8 cellular contexts compared by ENCODE assay signal in the genomic region with DNA sequence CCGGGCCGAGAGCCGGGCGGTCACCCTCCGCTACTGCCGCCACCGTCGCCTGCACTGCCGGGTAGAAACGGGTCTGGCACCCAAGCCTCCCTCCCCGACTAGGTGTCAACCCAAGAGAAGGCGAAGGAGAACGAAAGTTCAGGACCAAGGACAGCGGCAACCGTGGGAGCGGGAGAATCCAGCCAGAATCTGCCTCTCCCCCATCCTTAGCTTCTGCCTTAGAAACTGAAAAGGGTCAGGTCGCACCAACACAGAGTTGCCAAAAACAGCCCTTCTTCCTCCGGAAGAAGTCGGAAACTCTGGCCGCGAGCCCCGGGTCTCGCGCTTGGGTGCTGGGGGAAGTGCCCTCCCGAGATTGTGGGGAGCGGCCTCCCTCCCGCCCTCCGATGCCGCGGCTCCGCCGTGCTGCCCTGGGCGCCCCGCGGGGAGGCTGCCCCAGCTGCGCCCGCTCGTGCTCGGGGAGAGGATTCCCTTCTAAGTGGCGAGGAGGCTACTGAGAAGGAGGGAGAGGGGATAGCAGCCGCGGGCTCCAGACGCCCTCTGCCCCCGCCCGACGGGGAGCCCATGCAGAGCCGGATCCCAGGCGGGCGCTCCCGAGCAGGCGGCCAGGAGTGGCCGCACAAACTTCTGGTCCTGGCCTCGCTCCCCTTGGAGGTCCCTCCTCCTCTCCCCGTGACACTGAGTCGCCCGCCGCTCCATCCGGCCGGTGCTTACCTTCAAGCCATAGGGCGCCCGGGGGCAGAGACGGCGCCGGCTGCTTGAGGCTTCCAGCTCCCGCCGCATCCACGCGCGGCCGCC. TPM values are rescaled to one million over a fixed set of nuclear protein-coding genes. Genes with fewer than 3 reads are reported as not detected.
A peak's percentile ranks its signal among the peaks of the same experiment; 100 is the strongest.
DNase-seq lines count a peak whose midpoint lies in the region; ATAC-seq and TF ChIP-seq lines count a peak whose summit lies in the region.

No MANE protein-coding gene starts in this region.

- H3K4me1 ChIP-seq in OCI-LY7 (ENCODE audit: insufficient read depth, low read length, poor library complexity, severe bottlenecking) (no peaks in the 10 kb centered on the region), osteoblast (ENCODE audit: insufficient read depth, low read length) (no peaks in the 10 kb centered on the region), upper lobe of right lung (no peaks in the 10 kb centered on the region)

- H3K27ac ChIP-seq in OCI-LY7 (ENCODE audit: low read depth, low read length, poor library complexity, severe bottlenecking), result no peak overlapping the region
- no peak overlapping the region for H3K27ac ChIP-seq in osteoblast (ENCODE audit: low read depth, low read length)
- H3K27ac ChIP-seq in upper lobe of right lung, result no peak overlapping the region

- no peak overlapping the region for H3K4me3 ChIP-seq in OCI-LY7 (ENCODE audit: low read depth, low read length, poor library complexity, severe bottlenecking)
- peak overlapping the region; percentile 17 for H3K4me3 ChIP-seq in osteoblast (ENCODE audit: insufficient read depth, low read length)
- no peak overlapping the region for H3K4me3 ChIP-seq in upper lobe of right lung

- intact Hi-C loops in OCI-LY7 (cut with micrococcal nuclease; ENCODE audit: unreplicated experiment) (no loop called here), upper lobe of right lung (cut with DNase I) (no loop called here)

- H3K4me2 ChIP-seq in OCI-LY7 (ENCODE audit: low read length) (no peak overlapping the region), osteoblast (ENCODE audit: insufficient read depth, low read length) (peak overlapping the region; percentile 56)

- CTCF ChIA-PET in OCI-LY7 (lab: Charles Lee; ENCODE audit: unreplicated experiment), result no interaction called here

- H3K9me3 ChIP-seq in OCI-LY7 (ENCODE audit: low read length), result no peaks in the 10 kb centered on the region
- H3K9me3 ChIP-seq in osteoblast (ENCODE audit: low read depth, low read length), result no peaks in the 10 kb centered on the region
- H3K9me3 ChIP-seq in upper lobe of right lung, result no peaks in the 10 kb centered on the region

- H3K27me3 ChIP-seq in osteoblast (ENCODE audit: insufficient read depth, low read length) (peaks cover 75% of the 10 kb centered on the region), upper lobe of right lung (peaks cover 90% of the 10 kb centered on the region)

- no peaks in the 10 kb centered on the region for H3K36me3 ChIP-seq in OCI-LY7 (ENCODE audit: insufficient read depth, low read length)
- H3K36me3 ChIP-seq in osteoblast (ENCODE audit: insufficient read depth, low read length), result no peaks in the 10 kb centered on the region
- H3K36me3 ChIP-seq in upper lobe of right lung, result no peaks in the 10 kb centered on the region

- no TSS peak for BruUV-seq in OCI-LY7 (replicated peaks; lab: Mats Ljungman, UMichigan)

- H3K9me2 ChIP-seq in OCI-LY7 (ENCODE audit: insufficient read depth, low read length), result no peaks in the 10 kb centered on the region

- H2AFZ ChIP-seq in OCI-LY7 (ENCODE audit: low read length), result no peak overlapping the region
- H2AFZ ChIP-seq in osteoblast (ENCODE audit: low read length), result no peak overlapping the region

- H4K20me1 ChIP-seq in OCI-LY7 (ENCODE audit: insufficient read depth, low read length) (no peaks in the 10 kb centered on the region), osteoblast (ENCODE audit: insufficient read depth, low read length) (no peaks in the 10 kb centered on the region)

- H3K79me2 ChIP-seq in OCI-LY7 (ENCODE audit: insufficient read depth, low read depth, low read length) (no peaks in the 10 kb centered on the region), osteoblast (ENCODE audit: insufficient read depth, low read length) (no peaks in the 10 kb centered on the region)

- POLR2A ChIA-PET in OCI-LY7 (lab: Charles Lee), result no interaction called here

- ATAC-seq in upper lobe of right lung (peak; percentile 87), HG03196 (IDR thresholded peaks at IDR 0.05; ENCODE audit: unreplicated experiment) (no peak)

- DNase-seq in NCI-H2196 (lab: John Stamatoyannopoulos, UW; ENCODE audit: unreplicated experiment) (peak; percentile 48), NCI-H2196 treated with DMSO at 0.1 percent for 48 hours (lab: John Stamatoyannopoulos, UW; ENCODE audit: unreplicated experiment) (no peak), OCI-LY7 (ENCODE audit: low spot score) (peak; percentile 14), germinal center (ENCODE audit: low spot score) (peak; percentile 18), osteoblast (ENCODE audit: insufficient read length, low spot score, missing footprints) (peak; percentile 98), upper lobe of right lung (peak; percentile 82)
- peak; percentile 10 for DNase-seq in activated gamma-delta T cell treated with anti-CD3 and anti-CD28 coated beads, Interleukin-2, amount 50 U/mL, for 16 hours (ENCODE audit: low read depth)

- TF ChIP-seq CTCF in OCI-LY7 (conservative IDR thresholded peaks at IDR 0.05; ENCODE audit: low read length), result no peak
- TF ChIP-seq CTCF in osteoblast (IDR thresholded peaks at IDR 0.05; ENCODE audit: extremely low read depth, low read depth, low read length), result no peak
- no peak for TF ChIP-seq CTCF in upper lobe of right lung (IDR thresholded peaks at IDR 0.05)

RNA-seq across cellular contexts. Expression of a gene that starts 0.6 kb away (rescaled TPM):
- not detected in 2 replicates for total RNA-seq in OCI-LY7 (2014; rRNA removed; shearing (Covaris generic))
- total RNA-seq in OCI-LY7 (2022), result not detected in 2 replicates
- total RNA-seq in osteoblast, result 0.36 TPM in 1 of 2 replicates, not detected in the other
- total RNA-seq in upper lobe of right lung, result not detected
